Comparison of ENCODE assay signal across 8 cellular contexts in genomic region chr11:13183094-13183825, GRCh38.
A peak's percentile ranks its signal among the peaks of the same experiment; 100 is the strongest.
DNase-seq lines count a peak whose midpoint lies in the region; ATAC-seq, FAIRE-seq and TF ChIP-seq lines count a peak whose summit lies in the region.

No MANE protein-coding gene starts in this region.

- H3K36me3 ChIP-seq in gastroesophageal sphincter, result no peaks in the 10 kb centered on the region

- TF ChIP-seq POLR2A in gastroesophageal sphincter (IDR thresholded peaks at IDR 0.05), result no peak

- H3K27me3 ChIP-seq in gastroesophageal sphincter, result no peaks in the 10 kb centered on the region

- H3K9me3 ChIP-seq in gastroesophageal sphincter, result peaks cover 0 to 12% (median 0%) of the 10 kb centered on the region in 3 donors

- WGBS in gastroesophageal sphincter (ENCODE audit: low coverage in 1 of 2), 2 donors, result 8 to 12% methylated on average over 6 of the region's 6 CpGs

- peak; percentile 67 for ATAC-seq in Right ventricle myocardium superior (ENCODE audit: poor library complexity)
- ATAC-seq in Right ventricle myocardium inferior, result no peak
- no peak for ATAC-seq in gastroesophageal sphincter

- peaks cover 0 to 7% (median 0%) of the 10 kb centered on the region in 3 donors for H3K4me1 ChIP-seq in gastroesophageal sphincter

- H3K27ac ChIP-seq in gastroesophageal sphincter, result no peak overlapping the region

- intact Hi-C loops in Right ventricle myocardium superior (cut with DNase I) (loop anchor here (5.0 kb wide), 1 partner anchor 221 kb away; no protein-coding TSS in a partner anchor), Right ventricle myocardium inferior (cut with DNase I) (loop anchor here (10.0 kb wide), 1 partner anchor 218 kb away; no protein-coding TSS in a partner anchor)

- peak; percentile 20 for FAIRE-seq in TTC549 (lab: Jason Lieb, UNC)

- TF ChIP-seq CTCF in gastroesophageal sphincter (IDR thresholded peaks at IDR 0.05), result peak; percentile 10 to 46 (median 44)

- no peak overlapping the region for H3K4me3 ChIP-seq in gastroesophageal sphincter

- no peak for TF ChIP-seq EP300 in gastroesophageal sphincter (IDR thresholded peaks at IDR 0.05)

- no peak for DNase-seq in Right ventricle myocardium superior
- no peak for DNase-seq in Right ventricle myocardium inferior (ENCODE audit: missing footprints)
- peak; percentile 45 to 74 for DNase-seq in Kasumi-1 (lab: John Stamatoyannopoulos, UW)
- peak; percentile 10 for DNase-seq in smooth muscle cell of the brain vasculature (ENCODE audit: low read depth, low spot score)
- DNase-seq in stimulated activated CD4-positive, alpha-beta T cell treated with anti-CD3 and anti-CD28 coated beads, Interleukin-4, amount 100 ng/mL, for 24 hours, result no peak
- DNase-seq in stimulated activated CD4-positive, alpha-beta T cell treated with anti-CD3 and anti-CD28 coated beads, Interleukin-4, amount 100 ng/mL, for 4 hours, result no peak

Comparison
In these comparisons a context has a peak if more than half of its experiments do, and no peak if none do; other contexts are left out.
1. DNase-seq: peak in Kasumi-1 (2 of 2) and smooth muscle cell of the brain vasculature (single experiment); none in Right ventricle myocardium superior (single experiment), Right ventricle myocardium inferior (single experiment), stimulated activated CD4-positive, alpha-beta T cell treated with anti-CD3 and anti-CD28 coated beads, Interleukin-4, amount 100 ng/mL, for 24 hours (single experiment) and stimulated activated CD4-positive, alpha-beta T cell treated with anti-CD3 and anti-CD28 coated beads, Interleukin-4, amount 100 ng/mL, for 4 hours (0 of 2).